16 cellular contexts compared by ENCODE assay signal in genomic region chr12:112473056-112473455, GRCh38. TPM values are rescaled to one million over a fixed set of nuclear protein-coding genes. Genes with fewer than 3 reads are reported as not detected.
A peak's percentile ranks its signal among the peaks of the same experiment; 100 is the strongest.
DNase-seq lines count a peak whose midpoint lies in the region; ATAC-seq, FAIRE-seq and TF ChIP-seq lines count a peak whose summit lies in the region.
"Had no signal": no experiment of that assay in that cellular context is flagged by ENCODE, and none has a peak within 500 bp of the region (broad histone marks: within the 10 kb centered on the region; RNA-seq: fewer than 3 reads in every experiment).

No MANE protein-coding gene starts in this region.

- no peak for TF ChIP-seq POLR2A in testis (IDR thresholded peaks at IDR 0.05)

- no peak overlapping the region for H3K4me2 ChIP-seq in OCI-LY7 (ENCODE audit: low read length)
- H3K4me2 ChIP-seq: BLaER1 had no signal

- H3K27me3 ChIP-seq in testis (no peaks in the 10 kb centered on the region), pancreas (no peaks in the 10 kb centered on the region)
- H3K27me3 ChIP-seq: BLaER1, cardiac muscle cell, gastroesophageal sphincter, SJCRH30 had no signal

- ATAC-seq in activated naive CD8-positive, alpha-beta T cell treated with anti-CD3 and anti-CD28 coated beads, Interleukin-2, amount 50 U/mL, for 24 hours = peak; percentile 68
- ATAC-seq in pancreas (no peak), HG03095 (IDR thresholded peaks at IDR 0.05; ENCODE audit: unreplicated experiment) (no peak)
- ATAC-seq: gastroesophageal sphincter had no signal

- no peak for FAIRE-seq in pancreas (lab: Jason Lieb, UNC)

- H4K20me1 ChIP-seq in OCI-LY7 (ENCODE audit: insufficient read depth, low read length) = no peaks in the 10 kb centered on the region

- H3K79me2 ChIP-seq in OCI-LY7 (ENCODE audit: insufficient read depth, low read depth, low read length) = no peaks in the 10 kb centered on the region

- no peaks in the 10 kb centered on the region for H3K9me3 Mint-ChIP-seq in activated naive CD8-positive, alpha-beta T cell treated with anti-CD3 and anti-CD28 coated beads, Interleukin-2, amount 50 U/mL, for 24 hours
- no peaks in the 10 kb centered on the region for H3K9me3 Mint-ChIP-seq in activated naive CD8-positive, alpha-beta T cell treated with anti-CD3 and anti-CD28 coated beads for 36 hours
- no peaks in the 10 kb centered on the region for H3K9me3 Mint-ChIP-seq in endothelial cell (ENCODE audit: unreplicated experiment)

- DNase-seq in activated naive CD8-positive, alpha-beta T cell treated with anti-CD3 and anti-CD28 coated beads, Interleukin-2, amount 50 U/mL, for 24 hours = no peak
- no peak for DNase-seq in activated naive CD8-positive, alpha-beta T cell treated with anti-CD3 and anti-CD28 coated beads for 36 hours
- DNase-seq in OCI-LY7 (ENCODE audit: low spot score) = peak; percentile 6
- no peak for DNase-seq in endothelial cell (ENCODE audit: low spot score)
- no peak for DNase-seq in testis
- no peak for DNase-seq in pancreas
- no peak for DNase-seq in NCI-H510A (lab: John Stamatoyannopoulos, UW)
- DNase-seq: activated CD8-positive, alpha-beta memory T cell treated with anti-CD3 and anti-CD28 coated beads for 24 hours; NCI-H2029; SJCRH30; stimulated activated CD4-positive, alpha-beta T cell treated with anti-CD3 and anti-CD28 coated beads, Interleukin-12 subunit alpha, Interleukin-12 subunit beta, amount 100 ng/mL, for 4 hours had no signal

- H3K4me3 ChIP-seq in OCI-LY7 (ENCODE audit: low read depth, low read length, poor library complexity, severe bottlenecking) (no peak overlapping the region), testis (no peak overlapping the region), pancreas (no peak overlapping the region)
- H3K4me3 ChIP-seq: BLaER1, cardiac muscle cell, gastroesophageal sphincter, SJCRH30 had no signal

- H3K27ac ChIP-seq in OCI-LY7 (ENCODE audit: low read depth, low read length, poor library complexity, severe bottlenecking) (no peak overlapping the region), testis (no peak overlapping the region), pancreas (no peak overlapping the region)
- H3K27ac ChIP-seq: BLaER1, cardiac muscle cell, gastroesophageal sphincter, SJCRH30 had no signal

- H3K4me1 ChIP-seq in OCI-LY7 (ENCODE audit: insufficient read depth, low read length, poor library complexity, severe bottlenecking) (peaks cover 7% of the 10 kb centered on the region), testis (no peaks in the 10 kb centered on the region), pancreas (no peaks in the 10 kb centered on the region)
- H3K4me1 ChIP-seq: BLaER1, gastroesophageal sphincter, SJCRH30 had no signal

- CTCF ChIA-PET in OCI-LY7 (lab: Charles Lee; ENCODE audit: unreplicated experiment) = interaction anchor here (1.0 kb wide), 1 partner anchor 23 kb away, joined by 4 read pairs; no protein-coding TSS in a partner anchor

- H3K4me3 Mint-ChIP-seq in activated naive CD8-positive, alpha-beta T cell treated with anti-CD3 and anti-CD28 coated beads, Interleukin-2, amount 50 U/mL, for 24 hours = no peak overlapping the region
- no peak overlapping the region for H3K4me3 Mint-ChIP-seq in activated naive CD8-positive, alpha-beta T cell treated with anti-CD3 and anti-CD28 coated beads for 36 hours
- no peak overlapping the region for H3K4me3 Mint-ChIP-seq in endothelial cell (ENCODE audit: unreplicated experiment)
- H3K4me3 Mint-ChIP-seq: mesothelial cell of epicardium had no signal

- intact Hi-C loops in OCI-LY7 (cut with micrococcal nuclease; ENCODE audit: unreplicated experiment) = no loop called here
- intact Hi-C loops in testis (cut with DNase I; ENCODE audit: low total_unique reads) = no loop called here
- intact Hi-C loops in pancreas (cut with DNase I) = no loop called here

- TF ChIP-seq CTCF in OCI-LY7 (conservative IDR thresholded peaks at IDR 0.05; ENCODE audit: low read length) = peak; percentile 66
- peak; percentile 46 for TF ChIP-seq CTCF in endothelial cell (IDR thresholded peaks at IDR 0.05; ENCODE audit: unreplicated experiment)
- peak in 2 of 3 experiments; percentile 9 to 22 for TF ChIP-seq CTCF in testis (IDR thresholded peaks at IDR 0.05)
- TF ChIP-seq CTCF in pancreas (IDR thresholded peaks at IDR 0.05) = no peak

- no TSS peak for BruUV-seq in OCI-LY7 (replicated peaks; lab: Mats Ljungman, UMichigan)

- POLR2A ChIA-PET in OCI-LY7 (lab: Charles Lee) = no interaction called here

- WGBS in testis, 2 donors = 85 to 89% methylated on average over 4 of the region's 4 CpGs
- 92 to 96% methylated on average over 4 of the region's 4 CpGs for WGBS in pancreas, 2 donors

- H3K36me3 ChIP-seq in OCI-LY7 (ENCODE audit: insufficient read depth, low read length) (peaks cover 63% of the 10 kb centered on the region), testis (ENCODE audit: low read depth, missing control alignments) (no peaks in the 10 kb centered on the region), pancreas (peaks cover 0 to 38% (median 0%) of the 10 kb centered on the region in 3 donors)

- peaks cover 51% of the 10 kb centered on the region for H3K36me3 Mint-ChIP-seq in activated naive CD8-positive, alpha-beta T cell treated with anti-CD3 and anti-CD28 coated beads, Interleukin-2, amount 50 U/mL, for 24 hours (ENCODE audit: low read depth)
- peaks cover 40% of the 10 kb centered on the region for H3K36me3 Mint-ChIP-seq in activated naive CD8-positive, alpha-beta T cell treated with anti-CD3 and anti-CD28 coated beads for 36 hours
- peaks cover 31% of the 10 kb centered on the region for H3K36me3 Mint-ChIP-seq in endothelial cell (ENCODE audit: low read depth, unreplicated experiment)

- H3K9me3 ChIP-seq in OCI-LY7 (ENCODE audit: low read length) = no peaks in the 10 kb centered on the region
- H3K9me3 ChIP-seq in testis = no peaks in the 10 kb centered on the region
- no peaks in the 10 kb centered on the region for H3K9me3 ChIP-seq in pancreas
- H3K9me3 ChIP-seq: BLaER1, gastroesophageal sphincter, SJCRH30 had no signal

- H2AFZ ChIP-seq in OCI-LY7 (ENCODE audit: low read length) = no peak overlapping the region

- H3K27ac Mint-ChIP-seq in activated naive CD8-positive, alpha-beta T cell treated with anti-CD3 and anti-CD28 coated beads, Interleukin-2, amount 50 U/mL, for 24 hours = no peak overlapping the region
- no peak overlapping the region for H3K27ac Mint-ChIP-seq in activated naive CD8-positive, alpha-beta T cell treated with anti-CD3 and anti-CD28 coated beads for 36 hours
- H3K27ac Mint-ChIP-seq in endothelial cell (ENCODE audit: unreplicated experiment) = no peak overlapping the region
- H3K27ac Mint-ChIP-seq: mesothelial cell of epicardium had no signal

- H3K4me1 Mint-ChIP-seq in activated naive CD8-positive, alpha-beta T cell treated with anti-CD3 and anti-CD28 coated beads, Interleukin-2, amount 50 U/mL, for 24 hours = peaks cover 8% of the 10 kb centered on the region
- peaks cover 12% of the 10 kb centered on the region for H3K4me1 Mint-ChIP-seq in activated naive CD8-positive, alpha-beta T cell treated with anti-CD3 and anti-CD28 coated beads for 36 hours
- peaks cover 4% of the 10 kb centered on the region for H3K4me1 Mint-ChIP-seq in endothelial cell (ENCODE audit: unreplicated experiment)

- H3K27me3 Mint-ChIP-seq in activated naive CD8-positive, alpha-beta T cell treated with anti-CD3 and anti-CD28 coated beads, Interleukin-2, amount 50 U/mL, for 24 hours = no peaks in the 10 kb centered on the region
- H3K27me3 Mint-ChIP-seq in activated naive CD8-positive, alpha-beta T cell treated with anti-CD3 and anti-CD28 coated beads for 36 hours = no peaks in the 10 kb centered on the region
- H3K27me3 Mint-ChIP-seq in endothelial cell (ENCODE audit: unreplicated experiment) = peaks cover under 1% of the 10 kb centered on the region

- H3K9me2 ChIP-seq in OCI-LY7 (ENCODE audit: insufficient read depth, low read length) = no peaks in the 10 kb centered on the region

RNA-seq across cellular contexts. Expression of gene PTPN11, which starts 54.3 kb away (rescaled TPM):
- total RNA-seq in activated naive CD8-positive, alpha-beta T cell treated with anti-CD3 and anti-CD28 coated beads for 36 hours = 100 to 1,000 TPM; 172 to 175 TPM
- 56.2 and 61.0 TPM in 2 replicates for total RNA-seq in OCI-LY7 (2014; rRNA removed; shearing (Covaris generic))
- total RNA-seq in OCI-LY7 (2022) = 113 and 123 TPM in 2 replicates
- 97.8 TPM for total RNA-seq in endothelial cell (ENCODE audit: unreplicated experiment)
- 10 to 100 TPM; 49.4 to 53.0 TPM for total RNA-seq in testis
- polyA plus RNA-seq in testis (ENCODE audit: insufficient read depth, low read depth, low replicate concordance) = 32.0 TPM
- total RNA-seq in pancreas = 10 to 100 TPM; 25.5 to 51.1 (median 38.7) TPM
- polyA plus RNA-seq in pancreas = 10 to 100 TPM; 12.4 to 17.0 TPM

Comparison
In these comparisons a context has a peak if more than half of its experiments do, and no peak if none do; other contexts are left out.
1. CTCF ChIP-seq: peak in OCI-LY7 (single experiment), endothelial cell (single experiment) and testis (2 of 3); none in pancreas (0 of 4).